ENCODE assay signal across 21 cellular contexts in genomic region chr4:148692242-148692641, GRCh38.
DNase-seq lines count a peak whose midpoint lies in the region; ATAC-seq, FAIRE-seq and TF ChIP-seq lines count a peak whose summit lies in the region.
"Had no signal": no experiment of that assay in that cellular context is flagged by ENCODE, and none has a peak within 500 bp of the region (broad histone marks: within the 10 kb centered on the region; RNA-seq: fewer than 3 reads in every experiment).

No MANE protein-coding gene starts in this region.

- no peak overlapping the region for H3K4me3 Mint-ChIP-seq in activated CD4-positive, alpha-beta T cell treated with anti-CD3 and anti-CD28 coated beads, Interleukin-2, amount 10 ng/mL, durations not matched to agents 24 days and 14 days
- H3K4me3 Mint-ChIP-seq: CD4-positive, alpha-beta memory T cell; HFFc6 had no signal

- intact Hi-C loops in mucosa of descending colon (cut with DNase I, micrococcal nuclease): no loop called here
- intact Hi-C loops in activated CD4-positive, alpha-beta T cell treated with anti-CD3 and anti-CD28 coated beads, Interleukin-2, amount 10 ng/mL, durations not matched to agents 24 days and 14 days (cut with micrococcal nuclease): no loop called here

- no peaks in the 10 kb centered on the region for H3K4me1 Mint-ChIP-seq in activated CD4-positive, alpha-beta T cell treated with anti-CD3 and anti-CD28 coated beads, Interleukin-2, amount 10 ng/mL, durations not matched to agents 24 days and 14 days
- H3K4me1 Mint-ChIP-seq: CD4-positive, alpha-beta memory T cell had no signal

- peak; percentile 54 to 63 (median 63) for DNase-seq in mucosa of descending colon
- peak; percentile 11 for DNase-seq in small intestine
- DNase-seq in effector CD4-positive, alpha-beta T cell: no peak
- no peak for DNase-seq in activated CD4-positive, alpha-beta T cell treated with anti-CD3 and anti-CD28 coated beads, Interleukin-2, amount 10 ng/mL, durations not matched to agents 24 days and 14 days
- DNase-seq in NOMO-1 treated with DMSO at 0.1 percent for 48 hours (lab: John Stamatoyannopoulos, UW; ENCODE audit: unreplicated experiment): no peak
- DNase-seq: ACHN; C1 segment of cervical spinal cord; CD4-positive, alpha-beta memory T cell; COR-L47; DMS153; DMS79 treated with DMSO at 0.1 percent for 48 hours; EL; HCEC 1CT; HFFc6 had no signal

- H3K36me3 ChIP-seq in mucosa of descending colon (ENCODE audit: low read depth) (no peaks in the 10 kb centered on the region), small intestine (ENCODE audit: control insufficient read depth in 2 of 2, insufficient read depth in 2 of 2, low read length in 2 of 2) (no peaks in the 10 kb centered on the region)

- H3K36me3 Mint-ChIP-seq in activated CD4-positive, alpha-beta T cell treated with anti-CD3 and anti-CD28 coated beads, Interleukin-2, amount 10 ng/mL, durations not matched to agents 24 days and 14 days (ENCODE audit: low read depth): no peaks in the 10 kb centered on the region
- H3K36me3 Mint-ChIP-seq: CD4-positive, alpha-beta memory T cell had no signal

- FAIRE-seq in small intestine (lab: Jason Lieb, UNC): no peak
- FAIRE-seq: D721Med, G401.6, GM12891, H1, HTR-8/SVneo had no signal

- H3K9me3 Mint-ChIP-seq in activated CD4-positive, alpha-beta T cell treated with anti-CD3 and anti-CD28 coated beads, Interleukin-2, amount 10 ng/mL, durations not matched to agents 24 days and 14 days: no peaks in the 10 kb centered on the region
- H3K9me3 Mint-ChIP-seq: CD4-positive, alpha-beta memory T cell had no signal

- H3K27ac Mint-ChIP-seq in activated CD4-positive, alpha-beta T cell treated with anti-CD3 and anti-CD28 coated beads, Interleukin-2, amount 10 ng/mL, durations not matched to agents 24 days and 14 days: no peak overlapping the region
- H3K27ac Mint-ChIP-seq: CD4-positive, alpha-beta memory T cell; HFFc6 had no signal

- no peaks in the 10 kb centered on the region for H3K27me3 Mint-ChIP-seq in activated CD4-positive, alpha-beta T cell treated with anti-CD3 and anti-CD28 coated beads, Interleukin-2, amount 10 ng/mL, durations not matched to agents 24 days and 14 days

- ATAC-seq in mucosa of descending colon: peak; percentile 87

- H3K4me3 ChIP-seq in mucosa of descending colon (no peak overlapping the region), small intestine (ENCODE audit: low read depth in 1 of 2, low read length in 2 of 2) (no peak overlapping the region)

- 27 to 63% (median 33%) methylated on average over 7 of the region's 7 CpGs for WGBS in small intestine, 3 donors

- H3K27me3 ChIP-seq in small intestine (ENCODE audit: control insufficient read depth in 2 of 2, insufficient read depth in 2 of 2, low read length in 2 of 2): no peaks in the 10 kb centered on the region

- H3K9me3 ChIP-seq in mucosa of descending colon: no peaks in the 10 kb centered on the region
- H3K9me3 ChIP-seq in small intestine (ENCODE audit: control insufficient read depth, low read depth): no peaks in the 10 kb centered on the region

- peaks cover 14% of the 10 kb centered on the region for H3K4me1 ChIP-seq in mucosa of descending colon (ENCODE audit: low read depth)
- H3K4me1 ChIP-seq in small intestine (ENCODE audit: control insufficient read depth in 2 of 2, insufficient read depth in 1 of 2, low read depth in 1 of 2, low read length in 1 of 2): no peaks in the 10 kb centered on the region

- peak overlapping the region; percentile 75 for H3K27ac ChIP-seq in 22Rv1
- peak overlapping the region; percentile 81 for H3K27ac ChIP-seq in VCaP
- H3K27ac ChIP-seq in small intestine (ENCODE audit: low read depth in 1 of 2, low read length in 1 of 2): no peak overlapping the region

- TF ChIP-seq CTCF in 22Rv1 (IDR thresholded peaks at IDR 0.05): no peak
- no peak for TF ChIP-seq CTCF in VCaP (conservative IDR thresholded peaks at IDR 0.05)
- TF ChIP-seq CTCF in mucosa of descending colon (IDR thresholded peaks at IDR 0.05): no peak

Comparison
In these comparisons a context has a peak if more than half of its experiments do, and no peak if none do; other contexts are left out.
1. H3K27ac ChIP-seq: peak in 22Rv1 (single experiment) and VCaP (single experiment); none in small intestine (0 of 2).
2. DNase-seq: peak in mucosa of descending colon (3 of 3) and small intestine (single experiment); none in effector CD4-positive, alpha-beta T cell (single experiment), activated CD4-positive, alpha-beta T cell treated with anti-CD3 and anti-CD28 coated beads, Interleukin-2, amount 10 ng/mL, durations not matched to agents 24 days and 14 days (single experiment) and NOMO-1 treated with DMSO at 0.1 percent for 48 hours (single experiment).